In genomic region chr20:63639093-63639860, GRCh38 we compare ENCODE assay signal across 9 cellular contexts. TPM values are rescaled to one million over a fixed set of nuclear protein-coding genes. Genes with fewer than 3 reads are reported as not detected.
A peak's percentile ranks its signal among the peaks of the same experiment; 100 is the strongest.
DNase-seq lines count a peak whose midpoint lies in the region; ATAC-seq and TF ChIP-seq lines count a peak whose summit lies in the region.
"Had no signal": no experiment of that assay in that cellular context is flagged by ENCODE, and none has a peak within 500 bp of the region (broad histone marks: within the 10 kb centered on the region; RNA-seq: fewer than 3 reads in every experiment).

No MANE protein-coding gene starts in this region.

- DNase-seq in Peyer's patch, result peak in 2 of 3 donors; percentile 92 to 93
- DNase-seq in activated T-helper 1 cell treated with Interleukin-2 at 50 U/mL for 16 hours (ENCODE audit: low read depth), result peak; percentile 81
- no peak for DNase-seq in lung (ENCODE audit: low spot score)
- DNase-seq in suprapubic skin (ENCODE audit: low spot score in 2 of 2), result no peak
- DNase-seq in cerebellar cortex (ENCODE audit: low spot score), result no peak
- DNase-seq in NOMO-1 treated with DMSO at 0.1 percent for 48 hours (lab: John Stamatoyannopoulos, UW; ENCODE audit: unreplicated experiment), result no peak
- no peak for DNase-seq in C1 segment of cervical spinal cord (lab: John Stamatoyannopoulos, UW)
- DNase-seq in SIG-M5 (lab: John Stamatoyannopoulos, UW), result no peak

- no peaks in the 10 kb centered on the region for H3K36me3 ChIP-seq in Peyer's patch
- no peaks in the 10 kb centered on the region for H3K36me3 ChIP-seq in lung (ENCODE audit: control insufficient read depth in 2 of 2, insufficient read depth in 2 of 2, low read length in 2 of 2)
- peaks cover 3% of the 10 kb centered on the region for H3K36me3 ChIP-seq in suprapubic skin

- H3K27me3 ChIP-seq in Peyer's patch (no peaks in the 10 kb centered on the region), lung (ENCODE audit: control insufficient read depth, insufficient read depth) (no peaks in the 10 kb centered on the region), suprapubic skin (no peaks in the 10 kb centered on the region)

- H3K27ac ChIP-seq in Peyer's patch, result peak overlapping the region; percentile 74 to 100 (median 91)
- H3K27ac ChIP-seq in lung (ENCODE audit: low read depth in 1 of 2, low read length in 1 of 2), result peak overlapping the region; percentile 79 to 82
- H3K27ac ChIP-seq in suprapubic skin, result peak overlapping the region; percentile 66
- H3K27ac ChIP-seq: VCaP had no signal

- TF ChIP-seq EP300 in suprapubic skin (IDR thresholded peaks at IDR 0.05), result no peak

- ATAC-seq in lung (ENCODE audit: insufficient read depth, low FRiP score), result no peak

- H3K4me3 ChIP-seq in Peyer's patch (peak overlapping the region in 2 of 4 donors; percentile 62 to 84), lung (no peak overlapping the region), suprapubic skin (peak overlapping the region; percentile 47)

- WGBS in lung, 2 donors, result 40 to 41% methylated on average over 15 of the region's 15 CpGs
- WGBS in suprapubic skin, result 72% methylated on average over 13 of the region's 15 CpGs

- H3K4me1 ChIP-seq in Peyer's patch (peaks cover 0 to 32% (median 18%) of the 10 kb centered on the region in 4 donors), lung (ENCODE audit: control insufficient read depth in 2 of 2, insufficient read depth in 2 of 2, low read length in 2 of 2) (peaks cover 0 to 13% of the 10 kb centered on the region in 2 donors), suprapubic skin (peaks cover 31% of the 10 kb centered on the region)

- TF ChIP-seq CTCF in Peyer's patch (IDR thresholded peaks at IDR 0.05) (no peak), lung (IDR thresholded peaks at IDR 0.05; ENCODE audit: control extremely low read depth, extremely low read depth) (no peak), suprapubic skin (IDR thresholded peaks at IDR 0.05) (no peak)

- H3K9me3 ChIP-seq in Peyer's patch (no peaks in the 10 kb centered on the region), lung (ENCODE audit: control insufficient read depth in 2 of 2, insufficient read depth in 1 of 2, low read length in 1 of 2) (no peaks in the 10 kb centered on the region), suprapubic skin (no peaks in the 10 kb centered on the region)

- peak in 1 of 2 donors; percentile 11 for TF ChIP-seq POLR2A in Peyer's patch (IDR thresholded peaks at IDR 0.05)
- TF ChIP-seq POLR2A in suprapubic skin (IDR thresholded peaks at IDR 0.05), result no peak

RNA-seq across cellular contexts. Expression of gene GMEB2, which starts 12.4 kb away (rescaled TPM):
- total RNA-seq in Peyer's patch, result 10 to 100 TPM; 13.8 to 24.5 (median 17.1) TPM
- total RNA-seq in lung, result 10 to 100 TPM in 1 of 2 donors, 1 to 10 TPM in 1; 7.6 to 12.9 TPM
- polyA plus RNA-seq in lung, result 10 to 100 TPM in 1 of 2 donors, 1 to 10 TPM in 1; 9.0 to 11.6 TPM
- total RNA-seq in suprapubic skin, result 10 to 100 TPM; 15.5 to 18.5 (median 16.4) TPM

RNA-seq across cellular contexts. Expression of gene STMN3, which starts 13.9 kb away (rescaled TPM):
- 10 to 100 TPM in 1 of 4 donors, 1 to 10 TPM in 3; 3.4 to 23.1 (median 5.6) TPM for total RNA-seq in Peyer's patch
- total RNA-seq in lung, result 10 to 100 TPM; 15.8 to 18.2 TPM
- 10 to 100 TPM; 13.6 to 20.9 TPM for polyA plus RNA-seq in lung
- total RNA-seq in suprapubic skin, result 10 to 100 TPM; 14.2 to 20.7 (median 17.0) TPM

RNA-seq across cellular contexts. Expression of gene RTEL1, which starts 18.8 kb away (rescaled TPM):
- total RNA-seq in Peyer's patch, result 10 to 100 TPM; 25.6 to 61.1 (median 30.2) TPM
- total RNA-seq in lung, result 10 to 100 TPM; 19.7 to 45.8 TPM
- 10 to 100 TPM; 12.4 to 15.6 TPM for polyA plus RNA-seq in lung
- total RNA-seq in suprapubic skin, result 10 to 100 TPM in 2 of 4 donors, 1 to 10 TPM in 2; 6.9 to 26.6 (median 13.9) TPM

RNA-seq across cellular contexts. Expression of gene TNFRSF6B, which starts 57.2 kb away (rescaled TPM):
- total RNA-seq in Peyer's patch (1 to 10 TPM in 3 of 4 donors, not detected in 1; 2.1 to 4.2 (median 2.7) TPM), lung (10 to 100 TPM in 1 of 2 donors, 1 to 10 TPM in 1; 1.6 to 19.8 TPM), suprapubic skin (10 to 100 TPM in 2 of 4 donors, 1 to 10 TPM in 2; 2.1 to 16.1 (median 11.1) TPM)
- polyA plus RNA-seq in lung, result 100 to 1,000 TPM in 1 of 2 donors, 10 to 100 TPM in 1; 45.5 to 195 TPM

Comparison
In these comparisons a context has a peak if more than half of its experiments do, and no peak if none do; other contexts are left out.
1. DNase-seq: peak in Peyer's patch (2 of 3) and activated T-helper 1 cell treated with Interleukin-2 at 50 U/mL for 16 hours (single experiment); none in lung (single experiment), suprapubic skin (0 of 2), cerebellar cortex (single experiment), NOMO-1 treated with DMSO at 0.1 percent for 48 hours (single experiment), C1 segment of cervical spinal cord (0 of 14) and SIG-M5 (single experiment).
2. Peak in every context shown above with its lines, with median percentiles within 50 percentile points of each other: H3K27ac ChIP-seq.